In the genomic region with DNA sequence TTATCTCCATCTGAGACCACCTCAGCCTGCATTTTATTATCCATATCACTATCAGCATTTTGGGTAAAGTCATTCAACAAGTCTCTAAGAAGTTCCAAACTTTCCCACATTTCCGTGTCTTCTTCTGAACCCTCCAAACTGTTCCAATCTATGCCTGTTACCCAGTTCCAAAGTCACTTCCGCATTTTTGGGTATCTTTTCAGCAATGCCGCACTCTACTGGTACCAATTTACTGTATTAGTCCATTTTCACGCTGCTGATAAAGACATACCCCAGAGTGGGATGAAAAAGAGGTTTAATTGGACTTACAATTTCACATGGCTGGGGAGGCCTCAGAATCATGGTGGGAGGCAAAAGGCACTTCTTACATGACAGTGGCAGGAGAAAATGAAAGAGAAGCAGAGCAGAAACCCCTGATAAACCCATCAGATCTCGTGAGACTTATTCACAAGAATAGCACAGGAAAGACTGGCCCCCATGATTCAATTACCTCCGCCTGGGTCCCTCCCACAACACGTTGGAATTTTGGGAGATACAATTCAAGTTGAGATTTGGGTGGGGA, we compare ENCODE assay signal across 8 cellular contexts. TPM values are rescaled to one million over a fixed set of nuclear protein-coding genes. Genes with fewer than 3 reads are reported as not detected.
"Had no signal": no experiment of that assay in that cellular context is flagged by ENCODE, and none has a peak within 500 bp of the region (broad histone marks: within the 10 kb centered on the region; RNA-seq: fewer than 3 reads in every experiment).

No MANE protein-coding gene starts in this region.

RNA-seq across cellular contexts. Expression of a gene that starts 25.0 kb away (rescaled TPM):
- total RNA-seq: activated CD4-positive, alpha-beta memory T cell treated with anti-CD3 and anti-CD28 coated beads for 36 hours; activated CD4-positive, alpha-beta T cell treated with anti-CD3 and anti-CD28 coated beads, Interleukin-2, amount 10 ng/mL, durations not matched to agents 7 days and 5 days; activated naive CD8-positive, alpha-beta T cell treated with anti-CD3 and anti-CD28 coated beads, Interleukin-2, amount 10 ng/mL, durations not matched to agents 7 days and 5 days; activated T-helper 2 cell treated with anti-CD3 and anti-CD28 coated beads, Interferon-gamma antibody, Interleukin-2, Interleukin-4, amounts not matched to agents 10 μg/mL and 5 μg/mL and 100 μg/mL, durations not matched to agents 14 hours and 24 hours and 36 hours; adrenal gland; cardiac septum; Peyer's patch; SJSA1 had no signal
- polyA plus RNA-seq: adrenal gland had no signal
